In the genomic region with DNA sequence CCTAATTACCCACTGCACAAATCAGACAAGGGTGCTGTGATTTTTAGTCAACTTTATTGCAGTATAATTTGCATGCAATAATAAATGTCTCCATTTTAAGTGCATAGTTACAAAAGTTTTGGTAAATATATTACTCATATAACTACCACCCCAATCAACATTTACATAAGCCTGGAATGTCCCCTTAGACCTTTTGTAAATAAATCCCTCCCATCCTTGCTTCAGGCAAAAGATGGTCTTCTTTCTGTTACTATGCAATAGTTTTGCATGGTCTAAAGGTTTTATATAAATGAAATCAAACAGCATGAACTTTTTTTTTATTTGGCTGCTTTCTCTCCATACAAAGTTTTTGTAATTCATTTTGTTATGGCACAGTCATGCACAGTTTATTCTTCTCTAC, we compare ENCODE assay signal across 19 cellular contexts.
A peak's percentile ranks its signal among the peaks of the same experiment; 100 is the strongest.
DNase-seq lines count a peak whose midpoint lies in the region; ATAC-seq and TF ChIP-seq lines count a peak whose summit lies in the region.
"Had no signal": no experiment of that assay in that cellular context is flagged by ENCODE, and none has a peak within 500 bp of the region (broad histone marks: within the 10 kb centered on the region; RNA-seq: fewer than 3 reads in every experiment).

No MANE protein-coding gene starts in this region.

- intact Hi-C loops in PC-3 (cut with micrococcal nuclease) (loop anchor here (1.0 kb wide), 2 partner anchors 10 to 66 kb away; no protein-coding TSS in a partner anchor), lower leg skin (cut with DNase I; ENCODE audit: low total_unique reads) (no loop called here), adrenal gland (cut with DNase I) (no loop called here)

- no peak overlapping the region for H3K4me3 ChIP-seq in HEK293 (ENCODE audit: low read depth, low read length)
- no peak overlapping the region for H3K4me3 ChIP-seq in PC-3 (ENCODE audit: low read length)
- no peak overlapping the region for H3K4me3 ChIP-seq in lower leg skin (ENCODE audit: low read depth, poor library complexity, severe bottlenecking)
- H3K4me3 ChIP-seq in neuronal stem cell (ENCODE audit: low read length in 2 of 2), result no peak overlapping the region
- no peak overlapping the region for H3K4me3 ChIP-seq in adrenal gland
- H3K4me3 ChIP-seq: BLaER1, GM12878 had no signal

- no peaks in the 10 kb centered on the region for H3F3A ChIP-seq in PC-3 (ENCODE audit: low read length, unreplicated experiment)

- no peak overlapping the region for H3K23ac ChIP-seq in neuronal stem cell (ENCODE audit: low read depth, low read length, poor library complexity)

- no peaks in the 10 kb centered on the region for H3K36me3 ChIP-seq in HEK293 (ENCODE audit: control insufficient read depth in 2 of 2, insufficient read depth in 1 of 2, low read length in 2 of 2)
- H3K36me3 ChIP-seq in PC-3 (ENCODE audit: low read depth, low read length), result no peaks in the 10 kb centered on the region
- no peaks in the 10 kb centered on the region for H3K36me3 ChIP-seq in neuronal stem cell (replicated peaks in 1 of 2; ENCODE audit: control insufficient read depth in 2 of 2, insufficient read depth in 2 of 2, low read length in 2 of 2)
- H3K36me3 ChIP-seq in adrenal gland (replicated peaks in 1 of 2), result no peaks in the 10 kb centered on the region
- H3K36me3 ChIP-seq: BLaER1 had no signal

- H3K14ac ChIP-seq in neuronal stem cell (ENCODE audit: low read length), result no peak overlapping the region

- no peaks in the 10 kb centered on the region for H3K27me3 ChIP-seq in PC-3 (ENCODE audit: low read length)
- H3K27me3 ChIP-seq in neuronal stem cell (ENCODE audit: control insufficient read depth in 3 of 3, insufficient read depth in 3 of 3, low read depth in 1 of 3, low read length in 3 of 3), result no peaks in the 10 kb centered on the region
- no peaks in the 10 kb centered on the region for H3K27me3 ChIP-seq in adrenal gland
- H3K27me3 ChIP-seq: BLaER1 had no signal

- no peaks in the 10 kb centered on the region for H3K9me2 ChIP-seq in PC-3 (replicated peaks; ENCODE audit: low read length)

- peak overlapping the region; percentile 37; the same call in 1 of the 2 replicates for H3K4me2 ChIP-seq in PC-3 (ENCODE audit: low read length)
- no peak overlapping the region for H3K4me2 ChIP-seq in neuronal stem cell (ENCODE audit: insufficient read depth, low read length, poor library complexity, severe bottlenecking)
- H3K4me2 ChIP-seq: BLaER1 had no signal

- no peak overlapping the region for H2BK5ac ChIP-seq in neuronal stem cell (ENCODE audit: low read length)

- H4K20me1 ChIP-seq in PC-3 (ENCODE audit: low read length), result no peaks in the 10 kb centered on the region
- H4K20me1 ChIP-seq: BLaER1 had no signal

- no peak overlapping the region for H2BK120ac ChIP-seq in neuronal stem cell (ENCODE audit: low read depth, low read length)

- no peaks in the 10 kb centered on the region for H3K79me2 ChIP-seq in PC-3 (ENCODE audit: low read length)

- no peak overlapping the region for H2BK12ac ChIP-seq in neuronal stem cell (ENCODE audit: low read length)

- TF ChIP-seq CTCF in HEK293 (tag by site-specific recombination; IDR thresholded peaks at IDR 0.05), result no peak
- TF ChIP-seq CTCF in PC-3 (conservative IDR thresholded peaks at IDR 0.05; ENCODE audit: low read depth, low read length), result no peak
- TF ChIP-seq CTCF in lower leg skin (IDR thresholded peaks at IDR 0.05), result no peak
- no peak for TF ChIP-seq CTCF in adrenal gland (IDR thresholded peaks at IDR 0.05)

- TF ChIP-seq POLR2A in lower leg skin (IDR thresholded peaks at IDR 0.05), result no peak
- no peak for TF ChIP-seq POLR2A in adrenal gland (IDR thresholded peaks at IDR 0.05)

- no peak overlapping the region for H3K4ac ChIP-seq in neuronal stem cell (ENCODE audit: low read length)

- DNase-seq in PC-3, result peak; percentile 58
- peak; percentile 3 for DNase-seq in renal cortical epithelial cell (ENCODE audit: low read depth)
- no peak for DNase-seq in lower leg skin (ENCODE audit: low spot score in 2 of 2)
- no peak for DNase-seq in neuronal stem cell (ENCODE audit: low spot score)
- no peak for DNase-seq in adrenal gland
- DNase-seq: Caco-2; CD4-positive, CD25-positive, alpha-beta regulatory T cell; CD8-positive, alpha-beta T cell; DMS 273 treated with DMSO at 0.1 percent for 48 hours; DMS79; EL; GDM1; GOT3; H7; HCEC 1CT had no signal

- H4K8ac ChIP-seq in neuronal stem cell (ENCODE audit: low read depth, low read length), result no peak overlapping the region

- H3K27ac ChIP-seq in HEK293 (ENCODE audit: extremely low read depth, low read depth, low read length), result no peak overlapping the region
- H3K27ac ChIP-seq in PC-3 (ENCODE audit: low read length), result peak overlapping the region; percentile 59
- H3K27ac ChIP-seq in neuronal stem cell (replicated peaks; ENCODE audit: low read length), result no peak overlapping the region
- H3K27ac ChIP-seq in adrenal gland, result no peak overlapping the region
- H3K27ac ChIP-seq: BLaER1, C4-2B had no signal

- H4K91ac ChIP-seq in neuronal stem cell (ENCODE audit: low read depth, low read length, poor library complexity), result no peak overlapping the region

- H2BK15ac ChIP-seq in neuronal stem cell (ENCODE audit: low read length), result no peak overlapping the region

- no peaks in the 10 kb centered on the region for H3K9me3 ChIP-seq in HEK293 (ENCODE audit: control insufficient read depth, insufficient read depth, low read depth, low read length)
- H3K9me3 ChIP-seq in PC-3 (ENCODE audit: low read length), result no peaks in the 10 kb centered on the region
- peaks cover 0 to 6% of the 10 kb centered on the region in 2 donors for H3K9me3 ChIP-seq in neuronal stem cell (replicated peaks in 1 of 2; ENCODE audit: control insufficient read depth in 2 of 2, insufficient read depth in 1 of 2, low read depth in 1 of 2, low read length in 2 of 2)
- H3K9me3 ChIP-seq in adrenal gland (replicated peaks in 1 of 3), result peaks cover 0 to 6% (median 0%) of the 10 kb centered on the region in 3 donors

- H3K4me1 ChIP-seq in HEK293 (ENCODE audit: control insufficient read depth, insufficient read depth, low read length) (0 out of 2 replicates have a peak, but pooled peaks cover 7% of the 10 kb centered on the region), PC-3 (ENCODE audit: insufficient read depth, low read length) (peaks cover 18% of the 10 kb centered on the region), neuronal stem cell (ENCODE audit: control insufficient read depth in 2 of 2, insufficient read depth in 1 of 2, low read depth in 1 of 2, low read length in 2 of 2) (no peaks in the 10 kb centered on the region), adrenal gland (replicated peaks in 1 of 2) (no peaks in the 10 kb centered on the region)
- H3K4me1 ChIP-seq: BLaER1 had no signal

- no peak overlapping the region for H2AK5ac ChIP-seq in neuronal stem cell (ENCODE audit: low read depth, low read length)

- no peak overlapping the region for H3K9ac ChIP-seq in PC-3 (ENCODE audit: low read length)
- H3K9ac ChIP-seq in neuronal stem cell (ENCODE audit: low read depth, low read length, poor library complexity), result no peak overlapping the region
- H3K9ac ChIP-seq: BLaER1 had no signal

- H3K18ac ChIP-seq in neuronal stem cell (ENCODE audit: low read length), result no peak overlapping the region

- CTCF ChIA-PET in HEK293 (lab: Yijun Ruan, JAX) (no interaction called here), PC-3 (lab: Charles Lee) (no interaction called here)

- ATAC-seq in PC-3, result peak; percentile 74
- ATAC-seq: CD8-positive, alpha-beta T cell; GM12878 had no signal

- H3K79me1 ChIP-seq in neuronal stem cell (ENCODE audit: low read depth, low read length), result no peaks in the 10 kb centered on the region

- POLR2A ChIA-PET in HEK293 (lab: Yijun Ruan, JAX) (no interaction called here), PC-3 (lab: Charles Lee; ENCODE audit: unreplicated experiment) (no interaction called here)

- no TSS peak for BruUV-seq in PC-3 (replicated peaks; lab: Mats Ljungman, UMichigan)

- H2AFZ ChIP-seq in PC-3 (ENCODE audit: low read length) (no peak overlapping the region), neuronal stem cell (ENCODE audit: low read length) (no peak overlapping the region)

TF ChIP-seq in HEK293, 187 proteins besides CTCF, POLR2A, EP300 and RAD21:
- no peak for TF ChIP-seq SP2 (tag by site-specific recombination; IDR thresholded peaks at IDR 0.05)
- TF ChIP-seq, protein P1, sequence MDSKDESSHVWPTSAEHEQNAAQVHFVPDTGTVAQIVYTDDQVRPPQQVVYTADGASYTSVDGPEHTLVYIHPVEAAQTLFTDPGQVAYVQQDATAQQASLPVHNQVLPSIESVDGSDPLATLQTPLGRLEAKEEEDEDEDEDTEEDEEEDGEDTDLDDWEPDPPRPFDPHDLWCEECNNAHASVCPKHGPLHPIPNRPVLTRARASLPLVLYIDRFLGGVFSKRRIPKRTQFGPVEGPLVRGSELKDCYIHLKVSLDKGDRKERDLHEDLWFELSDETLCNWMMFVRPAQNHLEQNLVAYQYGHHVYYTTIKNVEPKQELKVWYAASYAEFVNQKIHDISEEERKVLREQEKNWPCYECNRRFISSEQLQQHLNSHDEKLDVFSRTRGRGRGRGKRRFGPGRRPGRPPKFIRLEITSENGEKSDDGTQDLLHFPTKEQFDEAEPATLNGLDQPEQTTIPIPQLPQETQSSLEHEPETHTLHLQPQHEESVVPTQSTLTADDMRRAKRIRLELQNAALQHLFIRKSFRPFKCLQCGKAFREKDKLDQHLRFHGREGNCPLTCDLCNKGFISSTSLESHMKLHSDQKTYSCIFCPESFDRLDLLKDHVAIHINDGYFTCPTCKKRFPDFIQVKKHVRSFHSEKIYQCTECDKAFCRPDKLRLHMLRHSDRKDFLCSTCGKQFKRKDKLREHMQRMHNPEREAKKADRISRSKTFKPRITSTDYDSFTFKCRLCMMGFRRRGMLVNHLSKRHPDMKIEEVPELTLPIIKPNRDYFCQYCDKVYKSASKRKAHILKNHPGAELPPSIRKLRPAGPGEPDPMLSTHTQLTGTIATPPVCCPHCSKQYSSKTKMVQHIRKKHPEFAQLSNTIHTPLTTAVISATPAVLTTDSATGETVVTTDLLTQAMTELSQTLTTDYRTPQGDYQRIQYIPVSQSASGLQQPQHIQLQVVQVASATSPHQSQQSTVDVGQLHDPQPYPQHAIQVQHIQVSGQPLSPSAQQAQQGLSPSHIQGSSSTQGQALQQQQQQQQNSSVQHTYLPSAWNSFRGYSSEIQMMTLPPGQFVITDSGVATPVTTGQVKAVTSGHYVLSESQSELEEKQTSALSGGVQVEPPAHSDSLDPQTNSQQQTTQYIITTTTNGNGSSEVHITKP (tag by site-specific recombination; IDR thresholded peaks at IDR 0.05), result 0 out of 2 replicates have a peak, but pooled peaks have one; percentile 20

Comparison
In these comparisons a context has a peak if more than half of its experiments do, and no peak if none do; other contexts are left out.
1. DNase-seq: peak in PC-3 (single experiment) and renal cortical epithelial cell (single experiment); none in lower leg skin (0 of 2), neuronal stem cell (single experiment) and adrenal gland (0 of 7).